Comparison of ENCODE assay signal across 21 cellular contexts in genomic region chr3:89740029-89740880, GRCh38.
"Had no signal": no experiment of that assay in that cellular context is flagged by ENCODE, and none has a peak within 500 bp of the region (broad histone marks: within the 10 kb centered on the region; RNA-seq: fewer than 3 reads in every experiment).

No MANE protein-coding gene starts in this region.

- H3K36me3 ChIP-seq: cardiac muscle cell, gastrocnemius medialis, right lobe of liver, stomach, suprapubic skin, tibial nerve had no signal

- H2AFZ ChIP-seq: parathyroid adenoma had no signal

- H3K9me3 ChIP-seq: body of pancreas, gastrocnemius medialis, right lobe of liver, stomach, suprapubic skin, tibial nerve had no signal

- DNase-seq: activated CD4-positive, alpha-beta T cell treated with anti-CD3 and anti-CD28 coated beads for 1 hour; activated CD4-positive, alpha-beta T cell treated with anti-CD3 and anti-CD28 coated beads, Interleukin-2, amount 50 U/mL, for 1 hour; activated CD8-positive, alpha-beta T cell treated with anti-CD3 and anti-CD28 coated beads, Interleukin-2, amount 10 ng/mL, durations not matched to agents 7 days and 5 days; activated gamma-delta T cell; anterior cingulate cortex; body of pancreas; erythroblast; gastrocnemius medialis; right lobe of liver; small intestine; stimulated activated CD4-positive, alpha-beta T cell treated with anti-CD3 and anti-CD28 coated beads, Interleukin-15, amount 100 ng/mL, for 24 hours; stomach; T-helper 9 cell had no signal

- H3K4me1 ChIP-seq: body of pancreas, gastrocnemius medialis, parathyroid adenoma, right lobe of liver, stomach, suprapubic skin had no signal

- H3K27ac ChIP-seq: body of pancreas, cardiac muscle cell, gastrocnemius medialis, parathyroid adenoma, right lobe of liver, stomach, suprapubic skin, tibial nerve had no signal

- H3K27me3 ChIP-seq: body of pancreas, cardiac muscle cell, gastrocnemius medialis, right lobe of liver, stomach, suprapubic skin, tibial nerve had no signal

- ATAC-seq: activated CD8-positive, alpha-beta T cell treated with anti-CD3 and anti-CD28 coated beads, Interleukin-2, amount 10 ng/mL, durations not matched to agents 7 days and 5 days; body of pancreas; gastrocnemius medialis; natural killer cell treated with Interleukin-12 subunit alpha and Interleukin-12 subunit beta and Interleukin-15 and Interleukin-18, amount 100 ng/mL, for 72 hours; right lobe of liver; stimulated activated memory B cell treated with anti-CD40 and anti-IgM and Interleukin-4, amounts not matched to agents 10 μg/mL and 1 μg/mL and 100 μg/mL, for 72 hours had no signal

- FAIRE-seq: islet of Langerhans, small intestine, urothelium cell line had no signal

- H3K4me3 ChIP-seq: body of pancreas, cardiac muscle cell, gastrocnemius medialis, right lobe of liver, stomach, suprapubic skin, tibial nerve had no signal

- H3K79me2 ChIP-seq: parathyroid adenoma had no signal

- H3K9ac ChIP-seq: parathyroid adenoma had no signal
